28 cellular contexts compared by ENCODE assay signal in genomic region chr7:151716339-151716722, GRCh38.
A peak's percentile ranks its signal among the peaks of the same experiment; 100 is the strongest.
DNase-seq lines count a peak whose midpoint lies in the region; ATAC-seq, FAIRE-seq and TF ChIP-seq lines count a peak whose summit lies in the region.
"Had no signal": no experiment of that assay in that cellular context is flagged by ENCODE, and none has a peak within 500 bp of the region (broad histone marks: within the 10 kb centered on the region; RNA-seq: fewer than 3 reads in every experiment).

No MANE protein-coding gene starts in this region.

- H3K27me3 Mint-ChIP-seq in chondrocyte (ENCODE audit: low read depth), result peaks cover 2% of the 10 kb centered on the region
- H3K27me3 Mint-ChIP-seq: activated CD4-positive, alpha-beta T cell treated with anti-CD3 and anti-CD28 coated beads for 36 hours; activated CD8-positive, alpha-beta T cell treated with anti-CD3 and anti-CD28 coated beads for 36 hours; stimulated activated naive CD8-positive, alpha-beta T cell treated with anti-CD3 and anti-CD28 coated beads, Interleukin-15, amount 100 ng/mL, for 72 hours had no signal

- no peaks in the 10 kb centered on the region for H3K36me3 ChIP-seq in BLaER1
- no peaks in the 10 kb centered on the region for H3K36me3 ChIP-seq in Peyer's patch
- no peaks in the 10 kb centered on the region for H3K36me3 ChIP-seq in left lung
- no peaks in the 10 kb centered on the region for H3K36me3 ChIP-seq in pancreas
- H3K36me3 ChIP-seq: adrenal gland, HAP-1, MG63 had no signal

- H3K4me1 ChIP-seq in BLaER1 (peaks cover 72% of the 10 kb centered on the region), Peyer's patch (peaks cover 0 to 21% (median 0%) of the 10 kb centered on the region in 4 donors), left lung (peaks cover 0 to 3% of the 10 kb centered on the region in 2 donors), pancreas (peaks cover 8 to 15% (median 12%) of the 10 kb centered on the region in 3 donors), foreskin keratinocyte (no peaks in the 10 kb centered on the region)
- H3K4me1 ChIP-seq: HAP-1 had no signal

- intact Hi-C loops in left lung (cut with DNase I) (no loop called here), pancreas (cut with DNase I) (no loop called here)

- no peak for TF ChIP-seq POLR2A in Peyer's patch (IDR thresholded peaks at IDR 0.05)

- no peak overlapping the region for H3K4me3 ChIP-seq in BLaER1
- no peak overlapping the region for H3K4me3 ChIP-seq in Peyer's patch
- H3K4me3 ChIP-seq in left lung, result no peak overlapping the region
- no peak overlapping the region for H3K4me3 ChIP-seq in pancreas
- H3K4me3 ChIP-seq: adrenal gland, GM12878, HAP-1, MG63, PC-9 had no signal

- DNase-seq in Peyer's patch, result peak in 2 of 3 donors; percentile 81 to 88
- peak; percentile 76 to 79 for DNase-seq in left lung
- peak in 2 of 6 donors; percentile 41 to 52 for DNase-seq in pancreas
- no peak for DNase-seq in foreskin keratinocyte
- DNase-seq in GM20000 (ENCODE audit: low spot score), result no peak
- no peak for DNase-seq in chondrocyte (ENCODE audit: low spot score)
- DNase-seq: activated CD4-positive, alpha-beta T cell treated with anti-CD3 and anti-CD28 coated beads for 36 hours; activated CD8-positive, alpha-beta memory T cell treated with anti-CD3 and anti-CD28 coated beads, Interleukin-2, amount 50 U/mL, for 48 hours; activated CD8-positive, alpha-beta T cell treated with anti-CD3 and anti-CD28 coated beads for 36 hours; activated naive CD4-positive, alpha-beta T cell treated with Interleukin-2 at 50 U/mL for 16 hours; adrenal gland; DMS153; KBM-7; MG63; NCI-H1105; NCI-H187; NCI-H526; PC-9; SHP77 treated with DMSO at 0.1 percent for 48 hours; stimulated activated naive CD8-positive, alpha-beta T cell treated with anti-CD3 and anti-CD28 coated beads, Interleukin-15, amount 100 ng/mL, for 72 hours had no signal

- H3K9ac ChIP-seq in BLaER1, result no peak overlapping the region
- H3K9ac ChIP-seq: parathyroid adenoma had no signal

- no peak for TF ChIP-seq CTCF in Peyer's patch (IDR thresholded peaks at IDR 0.05)
- TF ChIP-seq CTCF in left lung (IDR thresholded peaks at IDR 0.05), result no peak
- TF ChIP-seq CTCF in pancreas (IDR thresholded peaks at IDR 0.05), result no peak
- TF ChIP-seq CTCF in foreskin keratinocyte (conservative IDR thresholded peaks at IDR 0.05), result no peak
- no peak for TF ChIP-seq CTCF in GM20000 (IDR thresholded peaks at IDR 0.05; ENCODE audit: extremely low read depth, missing control alignments)
- TF ChIP-seq CTCF in chondrocyte (IDR thresholded peaks at IDR 0.05), result no peak

- H4K20me1 ChIP-seq in BLaER1, result no peaks in the 10 kb centered on the region

- H3K4me3 Mint-ChIP-seq in chondrocyte (ENCODE audit: unreplicated experiment), result no peak overlapping the region
- H3K4me3 Mint-ChIP-seq: activated CD4-positive, alpha-beta T cell treated with anti-CD3 and anti-CD28 coated beads for 36 hours; activated CD8-positive, alpha-beta T cell treated with anti-CD3 and anti-CD28 coated beads for 36 hours; activated T-helper 1 cell treated with anti-CD3 and anti-CD28 coated beads, Interleukin-12 subunit alpha, Interleukin-12 subunit beta, Interleukin-2, Interleukin-4 antibody, amounts not matched to agents 30 ng/mL and 10 ng/mL and 1 ng/mL, durations not matched to agents 14 hours and 24 hours and 36 hours; neural crest cell; stimulated activated naive CD8-positive, alpha-beta T cell treated with anti-CD3 and anti-CD28 coated beads, Interleukin-15, amount 100 ng/mL, for 72 hours had no signal

- H3K27me3 ChIP-seq in BLaER1 (no peaks in the 10 kb centered on the region), Peyer's patch (no peaks in the 10 kb centered on the region), left lung (no peaks in the 10 kb centered on the region), pancreas (no peaks in the 10 kb centered on the region), foreskin keratinocyte (no peaks in the 10 kb centered on the region)
- H3K27me3 ChIP-seq: adrenal gland, MG63 had no signal

- H3K36me3 Mint-ChIP-seq in chondrocyte (ENCODE audit: low read depth), result no peaks in the 10 kb centered on the region

- no peaks in the 10 kb centered on the region for H3K9me3 Mint-ChIP-seq in chondrocyte (ENCODE audit: low read depth)
- H3K9me3 Mint-ChIP-seq: activated CD8-positive, alpha-beta T cell treated with anti-CD3 and anti-CD28 coated beads for 36 hours; activated T-helper 1 cell treated with anti-CD3 and anti-CD28 coated beads, Interleukin-12 subunit alpha, Interleukin-12 subunit beta, Interleukin-2, Interleukin-4 antibody, amounts not matched to agents 30 ng/mL and 10 ng/mL and 1 ng/mL, durations not matched to agents 14 hours and 24 hours and 36 hours; neural crest cell; stimulated activated naive CD8-positive, alpha-beta T cell treated with anti-CD3 and anti-CD28 coated beads, Interleukin-15, amount 100 ng/mL, for 72 hours had no signal

- no peak for FAIRE-seq in pancreas (lab: Jason Lieb, UNC)
- FAIRE-seq: GM12878, islet of Langerhans had no signal

- no peak overlapping the region for H3K27ac Mint-ChIP-seq in chondrocyte (ENCODE audit: unreplicated experiment)
- H3K27ac Mint-ChIP-seq: activated CD4-positive, alpha-beta T cell treated with anti-CD3 and anti-CD28 coated beads for 36 hours; activated T-helper 1 cell treated with anti-CD3 and anti-CD28 coated beads, Interleukin-12 subunit alpha, Interleukin-12 subunit beta, Interleukin-2, Interleukin-4 antibody, amounts not matched to agents 30 ng/mL and 10 ng/mL and 1 ng/mL, durations not matched to agents 14 hours and 24 hours and 36 hours had no signal

- peaks cover 4% of the 10 kb centered on the region for H3K4me1 Mint-ChIP-seq in chondrocyte (ENCODE audit: low read depth)

- H3K4me2 ChIP-seq in BLaER1, result peak overlapping the region; percentile 61
- H3K4me2 ChIP-seq: PC-9 had no signal

- H3K9me3 ChIP-seq in BLaER1, result no peaks in the 10 kb centered on the region
- H3K9me3 ChIP-seq in Peyer's patch, result no peaks in the 10 kb centered on the region
- H3K9me3 ChIP-seq in left lung, result no peaks in the 10 kb centered on the region
- no peaks in the 10 kb centered on the region for H3K9me3 ChIP-seq in pancreas
- H3K9me3 ChIP-seq: adrenal gland, HAP-1, MG63 had no signal

- ATAC-seq in left lung (peak; percentile 61), pancreas (peak; percentile 32 to 39 (median 38)), foreskin keratinocyte (no peak), GM18498 (IDR thresholded peaks at IDR 0.05; ENCODE audit: unreplicated experiment) (no peak)
- ATAC-seq: activated CD4-positive, alpha-beta T cell treated with anti-CD3 and anti-CD28 coated beads for 36 hours; activated CD8-positive, alpha-beta T cell treated with anti-CD3 and anti-CD28 coated beads for 36 hours; GM12878; stimulated activated naive CD8-positive, alpha-beta T cell treated with anti-CD3 and anti-CD28 coated beads, Interleukin-15, amount 100 ng/mL, for 72 hours had no signal

- H3K27ac ChIP-seq in BLaER1, result peak overlapping the region; percentile 24; the same call in 1 of the 2 replicates
- H3K27ac ChIP-seq in Peyer's patch, result peak overlapping the region in 3 of 4 donors; percentile 61 to 92 (median 80)
- peak overlapping the region; percentile 29 to 59 for H3K27ac ChIP-seq in left lung
- H3K27ac ChIP-seq in pancreas, result peak overlapping the region in 3 of 4 donors; percentile 40 to 68 (median 55)
- H3K27ac ChIP-seq in foreskin keratinocyte, result no peak overlapping the region
- H3K27ac ChIP-seq: adrenal gland, parathyroid adenoma, PC-9 had no signal

- 49 to 54% methylated on average over 5 of the region's 5 CpGs for WGBS in pancreas, 2 donors

Comparison
In these comparisons a context has a peak if more than half of its experiments do, and no peak if none do; other contexts are left out.
1. DNase-seq: peak in Peyer's patch (2 of 3) and left lung (2 of 2); none in foreskin keratinocyte (0 of 2), GM20000 (single experiment) and chondrocyte (single experiment).
2. ATAC-seq: peak in left lung (single experiment) and pancreas (4 of 4); none in foreskin keratinocyte (single experiment) and GM18498 (single experiment).